In the genomic region with DNA sequence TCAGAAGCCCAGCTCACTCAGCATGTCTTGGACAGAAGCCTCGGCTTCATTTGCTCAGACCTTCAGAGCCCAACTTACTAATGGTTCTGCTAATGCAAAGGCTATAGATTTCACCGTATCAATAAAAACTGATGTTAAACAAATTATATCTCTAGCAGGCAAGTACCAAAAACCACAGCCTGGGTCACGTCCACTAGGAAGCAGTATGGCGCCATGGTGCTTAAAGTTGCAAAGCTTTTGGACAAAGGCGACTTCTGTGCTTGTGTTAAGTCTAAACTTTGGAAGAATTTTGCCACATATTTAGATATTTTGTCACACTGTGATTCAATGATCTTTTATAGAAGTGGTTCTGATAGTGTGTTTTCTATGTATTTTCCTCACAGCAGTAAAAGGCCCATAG, we compare ENCODE assay signal across 1 cellular context.
TF ChIP-seq lines count a peak whose summit lies in the region.

No MANE protein-coding gene starts in this region.

TF ChIP-seq in HCT116, 20 proteins besides CTCF, POLR2A, EP300 and RAD21 (continued from another document):
- TF ChIP-seq, protein P1, sequence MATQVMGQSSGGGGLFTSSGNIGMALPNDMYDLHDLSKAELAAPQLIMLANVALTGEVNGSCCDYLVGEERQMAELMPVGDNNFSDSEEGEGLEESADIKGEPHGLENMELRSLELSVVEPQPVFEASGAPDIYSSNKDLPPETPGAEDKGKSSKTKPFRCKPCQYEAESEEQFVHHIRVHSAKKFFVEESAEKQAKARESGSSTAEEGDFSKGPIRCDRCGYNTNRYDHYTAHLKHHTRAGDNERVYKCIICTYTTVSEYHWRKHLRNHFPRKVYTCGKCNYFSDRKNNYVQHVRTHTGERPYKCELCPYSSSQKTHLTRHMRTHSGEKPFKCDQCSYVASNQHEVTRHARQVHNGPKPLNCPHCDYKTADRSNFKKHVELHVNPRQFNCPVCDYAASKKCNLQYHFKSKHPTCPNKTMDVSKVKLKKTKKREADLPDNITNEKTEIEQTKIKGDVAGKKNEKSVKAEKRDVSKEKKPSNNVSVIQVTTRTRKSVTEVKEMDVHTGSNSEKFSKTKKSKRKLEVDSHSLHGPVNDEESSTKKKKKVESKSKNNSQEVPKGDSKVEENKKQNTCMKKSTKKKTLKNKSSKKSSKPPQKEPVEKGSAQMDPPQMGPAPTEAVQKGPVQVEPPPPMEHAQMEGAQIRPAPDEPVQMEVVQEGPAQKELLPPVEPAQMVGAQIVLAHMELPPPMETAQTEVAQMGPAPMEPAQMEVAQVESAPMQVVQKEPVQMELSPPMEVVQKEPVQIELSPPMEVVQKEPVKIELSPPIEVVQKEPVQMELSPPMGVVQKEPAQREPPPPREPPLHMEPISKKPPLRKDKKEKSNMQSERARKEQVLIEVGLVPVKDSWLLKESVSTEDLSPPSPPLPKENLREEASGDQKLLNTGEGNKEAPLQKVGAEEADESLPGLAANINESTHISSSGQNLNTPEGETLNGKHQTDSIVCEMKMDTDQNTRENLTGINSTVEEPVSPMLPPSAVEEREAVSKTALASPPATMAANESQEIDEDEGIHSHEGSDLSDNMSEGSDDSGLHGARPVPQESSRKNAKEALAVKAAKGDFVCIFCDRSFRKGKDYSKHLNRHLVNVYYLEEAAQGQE (IDR thresholded peaks at IDR 0.05; ENCODE audit: low read depth): no peak
TF ChIP-seq in HCT116: peak in this region for 0.
